ENCODE assay signal across 1 cellular context in the genomic region with DNA sequence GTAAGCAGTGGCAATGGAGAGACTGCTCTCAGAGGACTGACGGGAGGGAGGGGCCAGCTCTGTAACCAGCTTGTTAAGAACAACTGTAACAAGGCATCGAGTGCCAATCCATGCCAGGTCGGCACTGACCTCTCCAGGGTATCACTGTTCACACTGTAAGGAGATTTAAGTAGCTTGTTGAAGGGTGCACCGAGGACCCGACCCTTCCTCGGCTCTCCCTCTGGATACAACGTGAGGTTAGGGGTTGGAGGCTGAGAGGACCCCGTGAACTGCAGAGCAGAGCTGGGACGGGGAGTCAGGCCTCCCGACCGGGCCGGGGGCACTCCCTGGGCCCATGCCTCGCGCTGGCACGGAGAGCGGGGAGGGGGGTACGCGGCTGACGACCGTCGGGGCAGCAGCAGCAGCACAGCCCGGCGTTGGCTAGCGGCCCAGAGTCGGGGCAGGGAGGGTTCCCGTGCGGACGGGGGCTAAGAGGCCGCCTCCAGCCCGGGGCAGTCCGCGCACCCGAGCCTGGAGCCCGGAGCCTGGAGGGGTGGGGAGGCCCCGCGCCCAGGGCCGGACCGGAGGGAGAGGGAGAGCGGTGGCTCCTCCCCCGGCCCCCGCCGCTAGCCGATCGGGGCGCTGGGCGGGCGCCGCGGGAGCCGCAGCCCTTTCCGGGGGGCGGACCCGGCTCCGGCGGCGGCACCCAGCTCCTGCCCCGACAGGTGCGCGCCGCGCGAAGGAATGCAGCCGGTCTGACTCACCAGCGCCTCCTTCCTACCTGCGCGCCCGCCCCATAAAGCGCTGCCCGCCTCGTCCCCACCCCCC.
TF ChIP-seq lines count a peak whose summit lies in the region.

A gene (plus strand): TSS at position 804 of the 807 bp plus-strand sequence. CDS start 3,245 bp downstream, outside the sequence.

TF ChIP-seq in HepG2, 621 proteins besides CTCF, POLR2A, EP300 and RAD21 (continued from another document and continues in another):
- TF ChIP-seq ETV5 (CRISPR knock-in tag; IDR thresholded peaks at IDR 0.05; ENCODE audit: borderline replicate concordance): peak; percentile 33; the same call in 1 of the 2 replicates
- no peak for TF ChIP-seq ZNF776 (CRISPR knock-in tag; IDR thresholded peaks at IDR 0.05)
- TF ChIP-seq HOXA5 (CRISPR knock-in tag; IDR thresholded peaks at IDR 0.05): no peak
- no peak for TF ChIP-seq MBD4 (IDR thresholded peaks at IDR 0.05; ENCODE audit: borderline replicate concordance, low read length)
- TF ChIP-seq, protein P1, sequence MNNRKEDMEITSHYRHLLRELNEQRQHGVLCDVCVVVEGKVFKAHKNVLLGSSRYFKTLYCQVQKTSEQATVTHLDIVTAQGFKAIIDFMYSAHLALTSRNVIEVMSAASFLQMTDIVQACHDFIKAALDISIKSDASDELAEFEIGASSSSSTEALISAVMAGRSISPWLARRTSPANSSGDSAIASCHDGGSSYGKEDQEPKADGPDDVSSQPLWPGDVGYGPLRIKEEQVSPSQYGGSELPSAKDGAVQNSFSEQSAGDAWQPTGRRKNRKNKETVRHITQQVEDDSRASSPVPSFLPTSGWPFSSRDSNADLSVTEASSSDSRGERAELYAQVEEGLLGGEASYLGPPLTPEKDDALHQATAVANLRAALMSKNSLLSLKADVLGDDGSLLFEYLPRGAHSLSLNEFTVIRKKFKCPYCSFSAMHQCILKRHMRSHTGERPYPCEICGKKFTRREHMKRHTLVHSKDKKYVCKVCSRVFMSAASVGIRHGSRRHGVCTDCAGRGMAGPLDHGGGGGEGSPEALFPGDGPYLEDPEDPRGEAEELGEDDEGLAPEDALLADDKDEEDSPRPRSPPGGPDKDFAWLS (CRISPR knock-in tag; IDR thresholded peaks at IDR 0.05; ENCODE audit: borderline replicate concordance): 0 out of 2 replicates have a peak, but pooled peaks have one; percentile 34
- TF ChIP-seq MEF2D (CRISPR knock-in tag; IDR thresholded peaks at IDR 0.05): no peak
- no peak for TF ChIP-seq NRL (CRISPR knock-in tag; IDR thresholded peaks at IDR 0.05; ENCODE audit: borderline replicate concordance)
- TF ChIP-seq, protein P2, sequence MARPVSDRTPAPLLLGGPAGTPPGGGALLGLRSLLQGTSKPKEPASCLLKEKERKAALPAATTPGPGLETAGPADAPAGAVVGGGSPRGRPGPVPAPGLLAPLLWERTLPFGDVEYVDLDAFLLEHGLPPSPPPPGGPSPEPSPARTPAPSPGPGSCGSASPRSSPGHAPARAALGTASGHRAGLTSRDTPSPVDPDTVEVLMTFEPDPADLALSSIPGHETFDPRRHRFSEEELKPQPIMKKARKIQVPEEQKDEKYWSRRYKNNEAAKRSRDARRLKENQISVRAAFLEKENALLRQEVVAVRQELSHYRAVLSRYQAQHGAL (CRISPR knock-in tag; IDR thresholded peaks at IDR 0.05; ENCODE audit: not compliant biosample characterization): no peak
- TF ChIP-seq, protein P3, sequence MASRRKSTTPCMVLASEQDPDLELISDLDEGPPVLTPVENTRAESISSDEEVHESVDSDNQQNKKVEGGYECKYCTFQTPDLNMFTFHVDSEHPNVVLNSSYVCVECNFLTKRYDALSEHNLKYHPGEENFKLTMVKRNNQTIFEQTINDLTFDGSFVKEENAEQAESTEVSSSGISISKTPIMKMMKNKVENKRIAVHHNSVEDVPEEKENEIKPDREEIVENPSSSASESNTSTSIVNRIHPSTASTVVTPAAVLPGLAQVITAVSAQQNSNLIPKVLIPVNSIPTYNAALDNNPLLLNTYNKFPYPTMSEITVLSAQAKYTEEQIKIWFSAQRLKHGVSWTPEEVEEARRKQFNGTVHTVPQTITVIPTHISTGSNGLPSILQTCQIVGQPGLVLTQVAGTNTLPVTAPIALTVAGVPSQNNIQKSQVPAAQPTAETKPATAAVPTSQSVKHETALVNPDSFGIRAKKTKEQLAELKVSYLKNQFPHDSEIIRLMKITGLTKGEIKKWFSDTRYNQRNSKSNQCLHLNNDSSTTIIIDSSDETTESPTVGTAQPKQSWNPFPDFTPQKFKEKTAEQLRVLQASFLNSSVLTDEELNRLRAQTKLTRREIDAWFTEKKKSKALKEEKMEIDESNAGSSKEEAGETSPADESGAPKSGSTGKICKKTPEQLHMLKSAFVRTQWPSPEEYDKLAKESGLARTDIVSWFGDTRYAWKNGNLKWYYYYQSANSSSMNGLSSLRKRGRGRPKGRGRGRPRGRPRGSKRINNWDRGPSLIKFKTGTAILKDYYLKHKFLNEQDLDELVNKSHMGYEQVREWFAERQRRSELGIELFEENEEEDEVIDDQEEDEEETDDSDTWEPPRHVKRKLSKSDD (CRISPR knock-in tag; IDR thresholded peaks at IDR 0.05; ENCODE audit: low read depth): 0 out of 2 replicates have a peak, but pooled peaks have one; percentile 32
- TF ChIP-seq, protein P4, sequence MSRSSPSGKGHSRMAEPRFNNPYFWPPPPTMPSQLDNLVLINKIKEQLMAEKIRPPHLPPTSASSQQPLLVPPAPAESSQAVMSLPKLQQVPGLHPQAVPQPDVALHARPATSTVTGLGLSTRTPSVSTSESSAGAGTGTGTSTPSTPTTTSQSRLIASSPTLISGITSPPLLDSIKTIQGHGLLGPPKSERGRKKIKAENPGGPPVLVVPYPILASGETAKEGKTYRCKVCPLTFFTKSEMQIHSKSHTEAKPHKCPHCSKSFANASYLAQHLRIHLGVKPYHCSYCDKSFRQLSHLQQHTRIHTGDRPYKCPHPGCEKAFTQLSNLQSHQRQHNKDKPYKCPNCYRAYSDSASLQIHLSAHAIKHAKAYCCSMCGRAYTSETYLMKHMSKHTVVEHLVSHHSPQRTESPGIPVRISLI (CRISPR knock-in tag; IDR thresholded peaks at IDR 0.05; ENCODE audit: borderline replicate concordance): 0 out of 2 replicates have a peak, but pooled peaks have one; percentile 21
- no peak for TF ChIP-seq CCAR2 (optimal IDR thresholded peaks at IDR 0.05; ENCODE audit: low read depth, low read length)
- no peak for TF ChIP-seq DPF2 (CRISPR knock-in tag; IDR thresholded peaks at IDR 0.05; ENCODE audit: borderline replicate concordance, low read depth)
- TF ChIP-seq KMT2B (CRISPR knock-in tag; IDR thresholded peaks at IDR 0.05): no peak
- 0 out of 2 replicates have a peak, but pooled peaks have one; percentile 76 for TF ChIP-seq GPN1 (CRISPR knock-in tag; IDR thresholded peaks at IDR 0.05; ENCODE audit: borderline replicate concordance)
- TF ChIP-seq ZFY (CRISPR knock-in tag; IDR thresholded peaks at IDR 0.05): peak; percentile 55
- no peak for TF ChIP-seq MAF1 (CRISPR knock-in tag; IDR thresholded peaks at IDR 0.05; ENCODE audit: borderline replicate concordance)
- no peak for TF ChIP-seq YEATS4 (CRISPR knock-in tag; IDR thresholded peaks at IDR 0.05; ENCODE audit: borderline replicate concordance)
- TF ChIP-seq ZNF337 (CRISPR knock-in tag; IDR thresholded peaks at IDR 0.05; ENCODE audit: borderline replicate concordance, low read depth): no peak
- TF ChIP-seq AGO2 (optimal IDR thresholded peaks at IDR 0.05; ENCODE audit: low read depth, low read length): no peak
- no peak for TF ChIP-seq ZNF44 (CRISPR knock-in tag; IDR thresholded peaks at IDR 0.05)
- no peak for TF ChIP-seq ZNF674 (CRISPR knock-in tag; IDR thresholded peaks at IDR 0.05; ENCODE audit: low read depth)
- peak; percentile 77 for TF ChIP-seq ZNF891 (CRISPR knock-in tag; IDR thresholded peaks at IDR 0.05)
- TF ChIP-seq, protein P5, sequence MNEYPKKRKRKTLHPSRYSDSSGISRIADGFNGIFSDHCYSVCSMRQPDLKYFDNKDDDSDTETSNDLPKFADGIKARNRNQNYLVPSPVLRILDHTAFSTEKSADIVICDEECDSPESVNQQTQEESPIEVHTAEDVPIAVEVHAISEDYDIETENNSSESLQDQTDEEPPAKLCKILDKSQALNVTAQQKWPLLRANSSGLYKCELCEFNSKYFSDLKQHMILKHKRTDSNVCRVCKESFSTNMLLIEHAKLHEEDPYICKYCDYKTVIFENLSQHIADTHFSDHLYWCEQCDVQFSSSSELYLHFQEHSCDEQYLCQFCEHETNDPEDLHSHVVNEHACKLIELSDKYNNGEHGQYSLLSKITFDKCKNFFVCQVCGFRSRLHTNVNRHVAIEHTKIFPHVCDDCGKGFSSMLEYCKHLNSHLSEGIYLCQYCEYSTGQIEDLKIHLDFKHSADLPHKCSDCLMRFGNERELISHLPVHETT (CRISPR knock-in tag; conservative IDR thresholded peaks at IDR 0.05): 0 out of 2 replicates have a peak, but pooled peaks have one; percentile 12
- TF ChIP-seq ZNF670 (CRISPR knock-in tag; IDR thresholded peaks at IDR 0.05; ENCODE audit: borderline replicate concordance): no peak
- TF ChIP-seq ZNF816 (CRISPR knock-in tag; IDR thresholded peaks at IDR 0.05; ENCODE audit: borderline replicate concordance): no peak
- TF ChIP-seq, protein P6, sequence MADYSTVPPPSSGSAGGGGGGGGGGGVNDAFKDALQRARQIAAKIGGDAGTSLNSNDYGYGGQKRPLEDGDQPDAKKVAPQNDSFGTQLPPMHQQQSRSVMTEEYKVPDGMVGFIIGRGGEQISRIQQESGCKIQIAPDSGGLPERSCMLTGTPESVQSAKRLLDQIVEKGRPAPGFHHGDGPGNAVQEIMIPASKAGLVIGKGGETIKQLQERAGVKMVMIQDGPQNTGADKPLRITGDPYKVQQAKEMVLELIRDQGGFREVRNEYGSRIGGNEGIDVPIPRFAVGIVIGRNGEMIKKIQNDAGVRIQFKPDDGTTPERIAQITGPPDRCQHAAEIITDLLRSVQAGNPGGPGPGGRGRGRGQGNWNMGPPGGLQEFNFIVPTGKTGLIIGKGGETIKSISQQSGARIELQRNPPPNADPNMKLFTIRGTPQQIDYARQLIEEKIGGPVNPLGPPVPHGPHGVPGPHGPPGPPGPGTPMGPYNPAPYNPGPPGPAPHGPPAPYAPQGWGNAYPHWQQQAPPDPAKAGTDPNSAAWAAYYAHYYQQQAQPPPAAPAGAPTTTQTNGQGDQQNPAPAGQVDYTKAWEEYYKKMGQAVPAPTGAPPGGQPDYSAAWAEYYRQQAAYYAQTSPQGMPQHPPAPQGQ (CRISPR knock-in tag; IDR thresholded peaks at IDR 0.05; ENCODE audit: borderline replicate concordance): no peak
- TF ChIP-seq HOXD1 (CRISPR knock-in tag; IDR thresholded peaks at IDR 0.05): no peak
- TF ChIP-seq ZNF225 (CRISPR knock-in tag; IDR thresholded peaks at IDR 0.05): 0 out of 2 replicates have a peak, but pooled peaks have one; percentile 71
- no peak for TF ChIP-seq KLF12 (CRISPR knock-in tag; IDR thresholded peaks at IDR 0.05; ENCODE audit: borderline replicate concordance)
- no peak; the same call in 1 of the 2 replicates for TF ChIP-seq ZNF772 (CRISPR knock-in tag; IDR thresholded peaks at IDR 0.05)
- 0 out of 2 replicates have a peak, but pooled peaks have one; percentile 17 for TF ChIP-seq SPEN (CRISPR knock-in tag; IDR thresholded peaks at IDR 0.05; ENCODE audit: low read depth)
- no peak for TF ChIP-seq FOXP1 (IDR thresholded peaks at IDR 0.05)
- TF ChIP-seq FOXP1 (CRISPR knock-in tag; IDR thresholded peaks at IDR 0.05): no peak
- TF ChIP-seq, protein P7, sequence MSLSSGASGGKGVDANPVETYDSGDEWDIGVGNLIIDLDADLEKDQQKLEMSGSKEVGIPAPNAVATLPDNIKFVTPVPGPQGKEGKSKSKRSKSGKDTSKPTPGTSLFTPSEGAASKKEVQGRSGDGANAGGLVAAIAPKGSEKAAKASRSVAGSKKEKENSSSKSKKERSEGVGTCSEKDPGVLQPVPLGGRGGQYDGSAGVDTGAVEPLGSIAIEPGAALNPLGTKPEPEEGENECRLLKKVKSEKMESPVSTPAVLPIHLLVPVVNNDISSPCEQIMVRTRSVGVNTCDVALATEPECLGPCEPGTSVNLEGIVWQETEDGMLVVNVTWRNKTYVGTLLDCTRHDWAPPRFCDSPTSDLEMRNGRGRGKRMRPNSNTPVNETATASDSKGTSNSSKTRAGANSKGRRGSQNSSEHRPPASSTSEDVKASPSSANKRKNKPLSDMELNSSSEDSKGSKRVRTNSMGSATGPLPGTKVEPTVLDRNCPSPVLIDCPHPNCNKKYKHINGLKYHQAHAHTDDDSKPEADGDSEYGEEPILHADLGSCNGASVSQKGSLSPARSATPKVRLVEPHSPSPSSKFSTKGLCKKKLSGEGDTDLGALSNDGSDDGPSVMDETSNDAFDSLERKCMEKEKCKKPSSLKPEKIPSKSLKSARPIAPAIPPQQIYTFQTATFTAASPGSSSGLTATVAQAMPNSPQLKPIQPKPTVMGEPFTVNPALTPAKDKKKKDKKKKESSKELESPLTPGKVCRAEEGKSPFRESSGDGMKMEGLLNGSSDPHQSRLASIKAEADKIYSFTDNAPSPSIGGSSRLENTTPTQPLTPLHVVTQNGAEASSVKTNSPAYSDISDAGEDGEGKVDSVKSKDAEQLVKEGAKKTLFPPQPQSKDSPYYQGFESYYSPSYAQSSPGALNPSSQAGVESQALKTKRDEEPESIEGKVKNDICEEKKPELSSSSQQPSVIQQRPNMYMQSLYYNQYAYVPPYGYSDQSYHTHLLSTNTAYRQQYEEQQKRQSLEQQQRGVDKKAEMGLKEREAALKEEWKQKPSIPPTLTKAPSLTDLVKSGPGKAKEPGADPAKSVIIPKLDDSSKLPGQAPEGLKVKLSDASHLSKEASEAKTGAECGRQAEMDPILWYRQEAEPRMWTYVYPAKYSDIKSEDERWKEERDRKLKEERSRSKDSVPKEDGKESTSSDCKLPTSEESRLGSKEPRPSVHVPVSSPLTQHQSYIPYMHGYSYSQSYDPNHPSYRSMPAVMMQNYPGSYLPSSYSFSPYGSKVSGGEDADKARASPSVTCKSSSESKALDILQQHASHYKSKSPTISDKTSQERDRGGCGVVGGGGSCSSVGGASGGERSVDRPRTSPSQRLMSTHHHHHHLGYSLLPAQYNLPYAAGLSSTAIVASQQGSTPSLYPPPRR (CRISPR knock-in tag; IDR thresholded peaks at IDR 0.05; ENCODE audit: borderline replicate concordance): no peak
- TF ChIP-seq ADNP (CRISPR knock-in tag; IDR thresholded peaks at IDR 0.05): no peak
- no peak for TF ChIP-seq ZNF251 (CRISPR knock-in tag; IDR thresholded peaks at IDR 0.05)
- peak; percentile 9; the same call in 1 of the 2 replicates for TF ChIP-seq TBX2 (CRISPR knock-in tag; IDR thresholded peaks at IDR 0.05; ENCODE audit: borderline replicate concordance)
- no peak for TF ChIP-seq CEBPB (IDR thresholded peaks at IDR 0.05; ENCODE audit: borderline replicate concordance, low read depth, low read length)
- no peak for TF ChIP-seq ZNF660 (CRISPR knock-in tag; IDR thresholded peaks at IDR 0.05; ENCODE audit: borderline replicate concordance, low read depth)
- no peak for TF ChIP-seq ZNF607 (CRISPR knock-in tag; IDR thresholded peaks at IDR 0.05; ENCODE audit: borderline replicate concordance)
- TF ChIP-seq SMAD3 (CRISPR knock-in tag; IDR thresholded peaks at IDR 0.05): no peak
- TF ChIP-seq, protein P8, sequence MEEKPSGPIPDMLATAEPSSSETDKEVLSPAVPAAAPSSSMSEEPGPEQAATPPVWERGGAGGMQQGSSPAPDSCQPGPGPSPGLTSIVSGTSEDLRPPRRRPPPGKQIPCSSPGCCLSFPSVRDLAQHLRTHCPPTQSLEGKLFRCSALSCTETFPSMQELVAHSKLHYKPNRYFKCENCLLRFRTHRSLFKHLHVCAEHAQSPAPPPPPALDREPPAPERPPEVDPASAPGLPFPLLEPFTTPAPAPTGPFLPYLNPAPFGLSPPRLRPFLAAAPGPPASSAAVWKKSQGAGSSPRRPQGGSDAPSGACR (CRISPR knock-in tag; IDR thresholded peaks at IDR 0.05): 0 out of 2 replicates have a peak, but pooled peaks have one; percentile 48
